Comparison of ENCODE assay signal across 19 cellular contexts in genomic region chr9:26939934-26940711, GRCh38. TPM values are rescaled to one million over a fixed set of nuclear protein-coding genes. Genes with fewer than 3 reads are reported as not detected.
DNase-seq lines count a peak whose midpoint lies in the region; ATAC-seq lines count a peak whose summit lies in the region.
"Had no signal": no experiment of that assay in that cellular context is flagged by ENCODE, and none has a peak within 500 bp of the region (broad histone marks: within the 10 kb centered on the region; RNA-seq: fewer than 3 reads in every experiment).

No MANE protein-coding gene starts in this region.

- H2BK5ac ChIP-seq in trophoblast cell (ENCODE audit: low read depth, low read length, poor library complexity): no peak overlapping the region

- DNase-seq in activated CD4-positive, alpha-beta T cell treated with anti-CD3 and anti-CD28 coated beads, Interleukin-2, amount 10 ng/mL, durations not matched to agents 24 days and 14 days: no peak
- DNase-seq in activated CD4-positive, alpha-beta T cell treated with anti-CD3 and anti-CD28 coated beads for 48 hours: no peak
- DNase-seq in GM23248: no peak
- DNase-seq in activated naive CD8-positive, alpha-beta T cell treated with anti-CD3 and anti-CD28 coated beads, Interleukin-2, amount 10 ng/mL, durations not matched to agents 7 days and 5 days: no peak
- no peak for DNase-seq in trophoblast cell
- DNase-seq in HuH-7.5 (ENCODE audit: low spot score): no peak
- no peak for DNase-seq in cerebellum (ENCODE audit: low spot score)
- DNase-seq in kidney tubule cell (ENCODE audit: low spot score): no peak
- DNase-seq: adrenal gland; NCI-H187; NCI-H345; nephron progenitor cell; NK-92 treated with Interleukin-12 subunit alpha and Interleukin-12 subunit beta, amount 100 ng/mL, for 24 hours had no signal

- no peak overlapping the region for H3K18ac ChIP-seq in trophoblast cell (ENCODE audit: low read length)

- no peak overlapping the region for H2BK120ac ChIP-seq in trophoblast cell (ENCODE audit: insufficient read depth, low read length, poor library complexity)

- H3F3A ChIP-seq in GM23248 (ENCODE audit: insufficient read depth): no peaks in the 10 kb centered on the region

- H3K9me2 ChIP-seq in GM23248 (ENCODE audit: insufficient read depth): no peaks in the 10 kb centered on the region

- H4K20me1 ChIP-seq in GM23248 (ENCODE audit: insufficient read depth): no peaks in the 10 kb centered on the region

- H3K9ac ChIP-seq in GM23248 (no peak overlapping the region), trophoblast cell (ENCODE audit: low read length) (no peak overlapping the region)
- H3K9ac ChIP-seq: BLaER1 treated with 17β-estradiol and CSF1 and Interleukin-3, amounts not matched to agents 10 nM and 100 nM had no signal

- H3K27me3 Mint-ChIP-seq in activated CD4-positive, alpha-beta T cell treated with anti-CD3 and anti-CD28 coated beads, Interleukin-2, amount 10 ng/mL, durations not matched to agents 24 days and 14 days: no peaks in the 10 kb centered on the region
- H3K27me3 Mint-ChIP-seq in activated naive CD8-positive, alpha-beta T cell treated with anti-CD3 and anti-CD28 coated beads, Interleukin-2, amount 10 ng/mL, durations not matched to agents 7 days and 5 days: no peaks in the 10 kb centered on the region
- H3K27me3 Mint-ChIP-seq: memory B cell, progenitor cell of endocrine pancreas had no signal

- no peaks in the 10 kb centered on the region for H3K9me3 Mint-ChIP-seq in activated CD4-positive, alpha-beta T cell treated with anti-CD3 and anti-CD28 coated beads, Interleukin-2, amount 10 ng/mL, durations not matched to agents 24 days and 14 days
- peaks cover 3% of the 10 kb centered on the region for H3K9me3 Mint-ChIP-seq in activated naive CD8-positive, alpha-beta T cell treated with anti-CD3 and anti-CD28 coated beads, Interleukin-2, amount 10 ng/mL, durations not matched to agents 7 days and 5 days

- no peaks in the 10 kb centered on the region for H3K27me3 ChIP-seq in GM23248 (replicated peaks; ENCODE audit: insufficient read depth)
- no peaks in the 10 kb centered on the region for H3K27me3 ChIP-seq in trophoblast cell (ENCODE audit: insufficient read depth, low read length)
- H3K27me3 ChIP-seq: adrenal gland; BLaER1 treated with 17β-estradiol and CSF1 and Interleukin-3, amounts not matched to agents 10 nM and 100 nM; hepatocyte; tibial nerve had no signal

- no peak overlapping the region for H3K14ac ChIP-seq in trophoblast cell (ENCODE audit: low read length)

- H3K4me1 Mint-ChIP-seq in activated CD4-positive, alpha-beta T cell treated with anti-CD3 and anti-CD28 coated beads, Interleukin-2, amount 10 ng/mL, durations not matched to agents 24 days and 14 days: peaks cover 44% of the 10 kb centered on the region
- peaks cover 46% of the 10 kb centered on the region for H3K4me1 Mint-ChIP-seq in activated naive CD8-positive, alpha-beta T cell treated with anti-CD3 and anti-CD28 coated beads, Interleukin-2, amount 10 ng/mL, durations not matched to agents 7 days and 5 days

- H3K4me3 ChIP-seq in GM23248 (no peak overlapping the region), trophoblast cell (ENCODE audit: low read depth, low read length) (no peak overlapping the region)
- H3K4me3 ChIP-seq: adrenal gland; BLaER1 treated with 17β-estradiol and CSF1 and Interleukin-3, amounts not matched to agents 10 nM and 100 nM; hepatocyte; tibial nerve had no signal

- no peaks in the 10 kb centered on the region for H3K79me1 ChIP-seq in trophoblast cell (ENCODE audit: low read length)

- H3K4ac ChIP-seq in trophoblast cell (ENCODE audit: low read depth, low read length): peak overlapping the region; percentile 33

- no peak overlapping the region for H3K23ac ChIP-seq in trophoblast cell (ENCODE audit: low read length)

- H2AK5ac ChIP-seq in trophoblast cell (ENCODE audit: low read length): no peak overlapping the region

- H2AFZ ChIP-seq in GM23248 (no peak overlapping the region), trophoblast cell (ENCODE audit: insufficient read depth, low read length, poor library complexity) (no peak overlapping the region)
- H2AFZ ChIP-seq: hepatocyte had no signal

- WGBS in GM23248 (ENCODE audit: low coverage in 1 of 2, low lambda C conversion rate in 2 of 2, missing lambda C conversion rate in 2 of 2), 2 experiments: 97% methylated on average over 3 of the region's 3 CpGs
- no CpG with 5 or more reads among the region's 3 CpGs for WGBS in trophoblast cell (ENCODE audit: extremely low coverage, insufficient coverage, insufficient read length)

- H3K27ac Mint-ChIP-seq in activated CD4-positive, alpha-beta T cell treated with anti-CD3 and anti-CD28 coated beads, Interleukin-2, amount 10 ng/mL, durations not matched to agents 24 days and 14 days: peak overlapping the region; percentile 49
- peak overlapping the region; percentile 51 for H3K27ac Mint-ChIP-seq in activated naive CD8-positive, alpha-beta T cell treated with anti-CD3 and anti-CD28 coated beads, Interleukin-2, amount 10 ng/mL, durations not matched to agents 7 days and 5 days
- H3K27ac Mint-ChIP-seq: memory B cell, nephron progenitor cell, progenitor cell of endocrine pancreas had no signal

- intact Hi-C loops in activated CD4-positive, alpha-beta T cell treated with anti-CD3 and anti-CD28 coated beads, Interleukin-2, amount 10 ng/mL, durations not matched to agents 24 days and 14 days (cut with micrococcal nuclease): no loop called here

- POLR2A ChIA-PET in activated naive CD8-positive, alpha-beta T cell treated with anti-CD3 and anti-CD28 coated beads, Interleukin-2, amount 10 ng/mL, durations not matched to agents 7 days and 5 days (lab: Charles Lee): interaction anchor here (0.7 to 1.9 kb wide), 2 partner anchors 16 to 60 kb away, joined by 4 to 7 read pairs; partner anchors contain the start of gene IFT74

- H3K79me2 ChIP-seq in GM23248 (ENCODE audit: insufficient read depth) (peaks cover 100% of the 10 kb centered on the region), trophoblast cell (ENCODE audit: control insufficient read depth, insufficient read depth, low read length, poor library complexity) (peaks cover 6% of the 10 kb centered on the region)

- H4K91ac ChIP-seq in trophoblast cell (ENCODE audit: low read depth, low read length): no peak overlapping the region

- H4K8ac ChIP-seq in trophoblast cell (ENCODE audit: low read depth, low read length): no peak overlapping the region

- H3K9me3 ChIP-seq in GM23248 (ENCODE audit: low read depth): no peaks in the 10 kb centered on the region
- no peaks in the 10 kb centered on the region for H3K9me3 ChIP-seq in trophoblast cell (ENCODE audit: insufficient read depth, low read depth, low read length)

- H3K27ac ChIP-seq in GM23248 (no peak overlapping the region), trophoblast cell (ENCODE audit: low read depth, low read length) (no peak overlapping the region)
- H3K27ac ChIP-seq: BLaER1 treated with 17β-estradiol and CSF1 and Interleukin-3, amounts not matched to agents 10 nM and 100 nM; hepatocyte; tibial nerve; VCaP had no signal

- peak; percentile 31 for ATAC-seq in activated naive CD8-positive, alpha-beta T cell treated with anti-CD3 and anti-CD28 coated beads, Interleukin-2, amount 10 ng/mL, durations not matched to agents 7 days and 5 days (ENCODE audit: low read depth)

- H3K36me3 Mint-ChIP-seq in activated CD4-positive, alpha-beta T cell treated with anti-CD3 and anti-CD28 coated beads, Interleukin-2, amount 10 ng/mL, durations not matched to agents 24 days and 14 days (ENCODE audit: low read depth): peaks cover 39% of the 10 kb centered on the region
- peaks cover 37% of the 10 kb centered on the region for H3K36me3 Mint-ChIP-seq in activated naive CD8-positive, alpha-beta T cell treated with anti-CD3 and anti-CD28 coated beads, Interleukin-2, amount 10 ng/mL, durations not matched to agents 7 days and 5 days

- in situ Hi-C loops in GM23248 (cut with MboI): no loop called here

- H3K4me3 Mint-ChIP-seq in activated CD4-positive, alpha-beta T cell treated with anti-CD3 and anti-CD28 coated beads, Interleukin-2, amount 10 ng/mL, durations not matched to agents 24 days and 14 days: peak overlapping the region; percentile 19
- peak overlapping the region; percentile 60 for H3K4me3 Mint-ChIP-seq in activated naive CD8-positive, alpha-beta T cell treated with anti-CD3 and anti-CD28 coated beads, Interleukin-2, amount 10 ng/mL, durations not matched to agents 7 days and 5 days
- H3K4me3 Mint-ChIP-seq: memory B cell, nephron progenitor cell had no signal

- H3K4me1 ChIP-seq in GM23248 (ENCODE audit: insufficient read depth) (peaks cover 10% of the 10 kb centered on the region), trophoblast cell (ENCODE audit: control insufficient read depth in 1 of 2, insufficient read depth in 2 of 2, low read length in 2 of 2) (peaks cover 0 to 5% of the 10 kb centered on the region in 2 experiments)

- H4K12ac ChIP-seq in trophoblast cell (ENCODE audit: low read depth, low read length): no peak overlapping the region

- no peak overlapping the region for H2BK12ac ChIP-seq in trophoblast cell (ENCODE audit: low read length)

- H3K4me2 ChIP-seq in GM23248 (ENCODE audit: unreplicated experiment) (peak overlapping the region; percentile 10), trophoblast cell (ENCODE audit: low read length) (no peak overlapping the region)
- H3K4me2 ChIP-seq: BLaER1 treated with 17β-estradiol and CSF1 and Interleukin-3, amounts not matched to agents 10 nM and 100 nM; hepatocyte had no signal

- no peaks in the 10 kb centered on the region for H3K36me3 ChIP-seq in GM23248 (ENCODE audit: low read depth)
- H3K36me3 ChIP-seq in trophoblast cell (ENCODE audit: control insufficient read depth in 1 of 2, insufficient read depth in 2 of 2, low read length in 2 of 2): peaks cover 2 to 3% of the 10 kb centered on the region in 2 experiments
- H3K36me3 ChIP-seq: adrenal gland had no signal

RNA-seq across cellular contexts. Expression of gene PLAA, which starts 6.9 kb away (rescaled TPM):
- 45.7 and 47.0 TPM in 2 replicates for total RNA-seq in activated CD4-positive, alpha-beta T cell treated with anti-CD3 and anti-CD28 coated beads, Interleukin-2, amount 10 ng/mL, durations not matched to agents 24 days and 14 days
- 26.2 and 27.5 TPM in 2 replicates for total RNA-seq in GM23248 (2014; rRNA removed; shearing (Covaris generic))
- 26.3 and 27.8 TPM in 2 replicates for polyA plus RNA-seq in GM23248 (2016; fragmentation: Nextera tagmentation; extraction: Ambion mirVana)
- total RNA-seq in activated naive CD8-positive, alpha-beta T cell treated with anti-CD3 and anti-CD28 coated beads, Interleukin-2, amount 10 ng/mL, durations not matched to agents 7 days and 5 days: 10 to 100 TPM; 28.3 to 29.8 TPM
- 45.9 and 47.0 TPM in 2 replicates for polyA plus RNA-seq in trophoblast cell (2013)
- 41.5 TPM for total RNA-seq in cerebellum

RNA-seq across cellular contexts. Expression of gene IFT74, which starts 16.1 kb away (rescaled TPM):
- total RNA-seq in activated CD4-positive, alpha-beta T cell treated with anti-CD3 and anti-CD28 coated beads, Interleukin-2, amount 10 ng/mL, durations not matched to agents 24 days and 14 days: 9.7 and 10.6 TPM in 2 replicates
- total RNA-seq in GM23248 (2014; rRNA removed; shearing (Covaris generic)): 9.6 and 10.1 TPM in 2 replicates
- 18.4 and 20.9 TPM in 2 replicates for polyA plus RNA-seq in GM23248 (2016; fragmentation: Nextera tagmentation; extraction: Ambion mirVana)
- 10 to 100 TPM in 1 of 2 experiments, 1 to 10 TPM in 1; 9.2 to 10.1 TPM for total RNA-seq in activated naive CD8-positive, alpha-beta T cell treated with anti-CD3 and anti-CD28 coated beads, Interleukin-2, amount 10 ng/mL, durations not matched to agents 7 days and 5 days
- polyA plus RNA-seq in trophoblast cell (2013): 9.0 and 9.5 TPM in 2 replicates
- 17.8 TPM for total RNA-seq in cerebellum

RNA-seq across cellular contexts. Expression of gene CAAP1, which starts 47.5 kb away (rescaled TPM):
- total RNA-seq in activated CD4-positive, alpha-beta T cell treated with anti-CD3 and anti-CD28 coated beads, Interleukin-2, amount 10 ng/mL, durations not matched to agents 24 days and 14 days: 19.9 and 23.1 TPM in 2 replicates
- 17.2 and 23.1 TPM in 2 replicates for total RNA-seq in GM23248 (2014; rRNA removed; shearing (Covaris generic))
- 17.2 and 19.8 TPM in 2 replicates for polyA plus RNA-seq in GM23248 (2016; fragmentation: Nextera tagmentation; extraction: Ambion mirVana)
- total RNA-seq in activated naive CD8-positive, alpha-beta T cell treated with anti-CD3 and anti-CD28 coated beads, Interleukin-2, amount 10 ng/mL, durations not matched to agents 7 days and 5 days: 10 to 100 TPM; 17.7 to 18.6 TPM
- polyA plus RNA-seq in trophoblast cell (2013): 9.0 and 10.0 TPM in 2 replicates
- total RNA-seq in cerebellum: 16.4 TPM
